ENCODE assay signal across 31 cellular contexts in genomic region chr11:78588517-78588916, GRCh38.
"Had no signal": no experiment of that assay in that cellular context is flagged by ENCODE, and none has a peak within 500 bp of the region (broad histone marks: within the 10 kb centered on the region; RNA-seq: fewer than 3 reads in every experiment).

No MANE protein-coding gene starts in this region.

- DNase-seq: activated B cell treated with CpG ODN at 0.5 μM for 24 hours; activated CD4-positive, alpha-beta T cell treated with anti-CD3 and anti-CD28 coated beads for 48 hours; activated CD4-positive, alpha-beta T cell treated with anti-CD3 and anti-CD28 coated beads, Interleukin-2, amount 50 U/mL, for 1 hour; activated CD4-positive, alpha-beta T cell treated with anti-CD3 and anti-CD28 coated beads, Interleukin-2, amount 50 U/mL, for 48 hours; activated CD8-positive, alpha-beta memory T cell treated with anti-CD3 and anti-CD28 coated beads for 24 hours; activated CD8-positive, alpha-beta T cell treated with anti-CD3 and anti-CD28 coated beads for 36 hours; activated effector memory CD4-positive, alpha-beta T cell treated with Interleukin-2 at 50 U/mL for 16 hours; activated gamma-delta T cell treated with Interleukin-2 at 50 U/mL for 16 hours; activated naive CD4-positive, alpha-beta T cell treated with anti-CD3 and anti-CD28 coated beads, Interleukin-2, amount 50 U/mL, for 16 hours; activated naive CD4-positive, alpha-beta T cell treated with Interleukin-2 at 50 U/mL for 16 hours; activated T-cell treated with anti-CD3 and anti-CD28 coated beads, Interleukin-2, amount 50 U/mL, for 4 hours; adrenal gland; amygdala; aorta; body of pancreas; central memory CD4-positive, alpha-beta T cell; cerebellar nuclear complex; colonic mucosa; effector CD8-positive, alpha-beta T cell; foreskin fibroblast; head of caudate nucleus; T-helper 1 cell; T-helper 17 cell; T1000; WERI-Rb-1 had no signal

- H3K27ac Mint-ChIP-seq: activated B cell treated with CpG ODN at 0.5 μM for 24 hours; activated CD8-positive, alpha-beta T cell treated with anti-CD3 and anti-CD28 coated beads for 36 hours; activated naive CD8-positive, alpha-beta T cell; activated T-helper 17 cell treated with anti-CD3 and anti-CD28 coated beads, Interleukin-2, amount 50 U/mL, for 72 hours; T-helper 17 cell; T-helper 2 cell treated with Interferon-gamma antibody and Interleukin-4, amounts not matched to agents 5 μg/mL and 100 μg/mL, for 36 hours had no signal

- ATAC-seq: activated CD4-positive, CD25-positive, alpha-beta regulatory T cell treated with anti-CD3 and anti-CD28 coated beads, Interleukin-2, amount 50 U/mL, for 24 hours; activated CD8-positive, alpha-beta T cell treated with anti-CD3 and anti-CD28 coated beads for 36 hours; activated T-cell treated with anti-CD3 and anti-CD28 coated beads, Interleukin-2, amount 50 U/mL, for 4 hours; activated T-helper 17 cell treated with anti-CD3 and anti-CD28 coated beads, Interleukin-2, amount 50 U/mL, for 72 hours; body of pancreas; esophagus mucosa; T-helper 17 cell had no signal

- H3K27ac ChIP-seq: adrenal gland, body of pancreas, colonic mucosa, WERI-Rb-1 had no signal

- H3K27me3 ChIP-seq: adrenal gland, body of pancreas, colonic mucosa had no signal

- H3K4me3 Mint-ChIP-seq: activated B cell treated with CpG ODN at 0.5 μM for 24 hours; activated CD8-positive, alpha-beta T cell treated with anti-CD3 and anti-CD28 coated beads for 36 hours; activated naive CD8-positive, alpha-beta T cell; activated T-cell treated with anti-CD3 and anti-CD28 coated beads, Interleukin-2, amount 50 U/mL, for 4 hours; activated T-helper 17 cell treated with anti-CD3 and anti-CD28 coated beads, Interleukin-2, amount 50 U/mL, for 72 hours; T-helper 17 cell; T-helper 2 cell treated with Interferon-gamma antibody and Interleukin-4, amounts not matched to agents 5 μg/mL and 100 μg/mL, for 36 hours had no signal

- H3K4me3 ChIP-seq: adrenal gland, body of pancreas, colonic mucosa had no signal

- H3K9me3 ChIP-seq: colonic mucosa had no signal

- H3K4me1 ChIP-seq: adrenal gland, body of pancreas, colonic mucosa had no signal

- H3K4me1 Mint-ChIP-seq: activated B cell treated with CpG ODN at 0.5 μM for 24 hours; activated T-helper 17 cell treated with anti-CD3 and anti-CD28 coated beads, Interleukin-2, amount 50 U/mL, for 72 hours; T-helper 17 cell had no signal

- H3K36me3 ChIP-seq: adrenal gland, colonic mucosa, WERI-Rb-1 had no signal

- FAIRE-seq: frontal cortex had no signal
